In genomic region chr9:85602742-85603141, GRCh38 we compare ENCODE assay signal across 19 cellular contexts.
DNase-seq lines count a peak whose midpoint lies in the region; ATAC-seq, FAIRE-seq and TF ChIP-seq lines count a peak whose summit lies in the region.
"Had no signal": no experiment of that assay in that cellular context is flagged by ENCODE, and none has a peak within 500 bp of the region (broad histone marks: within the 10 kb centered on the region; RNA-seq: fewer than 3 reads in every experiment).

No MANE protein-coding gene starts in this region.

- peak; percentile 76 for FAIRE-seq in bronchial epithelial cell (lab: Jason Lieb, UNC)
- FAIRE-seq: A549, D721Med, H1, HepG2, HTR-8/SVneo had no signal

- ATAC-seq in heart left ventricle = peak; percentile 26 to 50 (median 41)
- ATAC-seq: A549; CD8-positive, alpha-beta T cell; HepG2 had no signal

- H3K4me3 ChIP-seq in heart left ventricle (no peak overlapping the region), right atrium auricular region (no peak overlapping the region), bronchial epithelial cell (ENCODE audit: low read depth, low read length) (no peak overlapping the region)
- no peak overlapping the region for H3K4me3 ChIP-seq in effector memory CD4-positive, alpha-beta T cell (ENCODE audit: insufficient read depth, low read depth, low read length, poor library complexity, severe bottlenecking)
- H3K4me3 ChIP-seq: A549, HAP-1 had no signal

- intact Hi-C loops in heart left ventricle (cut with DNase I) = loop anchor here in 5 of 10 donors (10.0 kb wide), 7 partner anchors 98 to 1208 kb away; partner anchors contain the start of gene NTRK2 (in 1 of the 5)

- TF ChIP-seq POLR2A in heart left ventricle (IDR thresholded peaks at IDR 0.05) = no peak

- peaks cover 0 to 23% (median 7%) of the 10 kb centered on the region in 12 donors for H3K4me1 ChIP-seq in heart left ventricle
- peaks cover 0 to 27% of the 10 kb centered on the region in 2 donors for H3K4me1 ChIP-seq in right atrium auricular region
- no peaks in the 10 kb centered on the region for H3K4me1 ChIP-seq in effector memory CD4-positive, alpha-beta T cell (ENCODE audit: control insufficient read depth, insufficient read depth, low read length, poor library complexity, severe bottlenecking)
- H3K4me1 ChIP-seq: A549, HAP-1 had no signal

- peaks cover 0 to 9% (median 0%) of the 10 kb centered on the region in 9 donors for H3K36me3 ChIP-seq in heart left ventricle
- H3K36me3 ChIP-seq in right atrium auricular region = no peaks in the 10 kb centered on the region
- H3K36me3 ChIP-seq in bronchial epithelial cell (ENCODE audit: control insufficient read depth, insufficient read depth, low read length) = no peaks in the 10 kb centered on the region
- no peaks in the 10 kb centered on the region for H3K36me3 ChIP-seq in effector memory CD4-positive, alpha-beta T cell (ENCODE audit: control insufficient read depth, insufficient read depth, low read length)
- H3K36me3 ChIP-seq: BE2C, HAP-1 had no signal

- TF ChIP-seq CTCF in heart left ventricle (IDR thresholded peaks at IDR 0.05) (no peak), right atrium auricular region (IDR thresholded peaks at IDR 0.05) (no peak), bronchial epithelial cell (IDR thresholded peaks at IDR 0.05; ENCODE audit: insufficient read depth, low read length, severe bottlenecking) (no peak)

- H3K27me3 ChIP-seq in heart left ventricle (no peaks in the 10 kb centered on the region), right atrium auricular region (no peaks in the 10 kb centered on the region), bronchial epithelial cell (ENCODE audit: control insufficient read depth, insufficient read depth, low read length) (no peaks in the 10 kb centered on the region)
- no peaks in the 10 kb centered on the region for H3K27me3 ChIP-seq in effector memory CD4-positive, alpha-beta T cell (replicated peaks; ENCODE audit: control insufficient read depth, insufficient read depth, low read length, poor library complexity, severe bottlenecking)
- H3K27me3 ChIP-seq: BE2C had no signal

- peaks cover 0 to 8% (median 0%) of the 10 kb centered on the region in 12 donors for H3K9me3 ChIP-seq in heart left ventricle
- H3K9me3 ChIP-seq in right atrium auricular region = no peaks in the 10 kb centered on the region
- no peaks in the 10 kb centered on the region for H3K9me3 ChIP-seq in effector memory CD4-positive, alpha-beta T cell (ENCODE audit: control insufficient read depth, low read length)
- H3K9me3 ChIP-seq: A549, BE2C, HAP-1 had no signal

- 80 to 92% (median 86%) methylated on average over 5 to 6 of the region's 6 CpGs for WGBS in heart left ventricle, 4 donors

- no peak overlapping the region for H3K27ac ChIP-seq in heart left ventricle
- H3K27ac ChIP-seq in right atrium auricular region = peak overlapping the region in 1 of 2 donors; percentile 18
- H3K27ac ChIP-seq in effector memory CD4-positive, alpha-beta T cell (ENCODE audit: insufficient read depth, low read length, poor library complexity, severe bottlenecking) = no peak overlapping the region
- H3K27ac ChIP-seq: A549, C4-2B had no signal

- DNase-seq in heart left ventricle (peak in 1 of 5 donors; percentile 27), right atrium auricular region (ENCODE audit: low spot score) (no peak), bronchial epithelial cell (ENCODE audit: low read depth) (no peak), islet precursor cell (peak; percentile 51)
- DNase-seq in NK-92 treated with Interleukin-12 subunit alpha and Interleukin-12 subunit beta, amount 100 ng/mL, for 24 hours (lab: John Stamatoyannopoulos, UW) = no peak
- DNase-seq in activated naive CD4-positive, alpha-beta T cell treated with anti-CD3 and anti-CD28 coated beads, Interleukin-2, amount 50 U/mL, for 16 hours = no peak
- DNase-seq in effector memory CD4-positive, alpha-beta T cell = no peak
- DNase-seq: BE2C; CD8-positive, alpha-beta T cell; COR-L47; DMS53; GF-D8 had no signal
